Comparison of ENCODE assay signal across 1 cellular context in genomic region chr11:1309498-1310314, GRCh38.
TF ChIP-seq lines count a peak whose summit lies in the region.

Gene TOLLIP (minus strand): TSS chr11:1309632. CDS start chr11:1309498, 134 bp downstream.

TF ChIP-seq in K562, 482 proteins besides CTCF, POLR2A, EP300 and RAD21 (continued from another document and continues in another):
- TF ChIP-seq HINFP (tag; conservative IDR thresholded peaks at IDR 0.05; ENCODE audit: low read depth) (peak; percentile 98), HNRNPH1 (optimal IDR thresholded peaks at IDR 0.05; ENCODE audit: low read depth, low read length) (no peak), POLR3A (IDR thresholded peaks at IDR 0.05; ENCODE audit: borderline replicate concordance, extremely low read depth, insufficient read depth, insufficient read length) (no peak), ZNF143 (CRISPR knock-in tag; IDR thresholded peaks at IDR 0.05) (no peak; the same call in 1 of the 2 replicates), HMG20A (CRISPR knock-in tag; conservative IDR thresholded peaks at IDR 0.05) (no peak), USF2 (CRISPR knock-in tag; IDR thresholded peaks at IDR 0.05) (peak; percentile 66), JUND (IDR thresholded peaks at IDR 0.05; ENCODE audit: borderline replicate concordance, low read depth, low read length) (no peak), JUND (tag; IDR thresholded peaks at IDR 0.05; ENCODE audit: borderline replicate concordance, low read depth, low read length) (peak; percentile 20; the same call in 1 of the 3 replicates), NR1H2 (CRISPR knock-in tag; IDR thresholded peaks at IDR 0.05) (0 out of 2 replicates have a peak, but pooled peaks have one; percentile 7), TARDBP (IDR thresholded peaks at IDR 0.05) (peak; percentile 20; the same call in 1 of the 2 replicates), ARID3B (CRISPR knock-in tag; IDR thresholded peaks at IDR 0.05; ENCODE audit: borderline replicate concordance) (no peak), ELF4 (CRISPR knock-in tag; IDR thresholded peaks at IDR 0.05) (0 out of 2 replicates have a peak, but pooled peaks have one; percentile 32), ZNF511 (CRISPR knock-in tag; IDR thresholded peaks at IDR 0.05) (peak; percentile 84), CEBPG (CRISPR knock-in tag; IDR thresholded peaks at IDR 0.05) (no peak), CEBPG (tag; conservative IDR thresholded peaks at IDR 0.05 in 1 of 2, IDR thresholded peaks at IDR 0.05 in 1 of 2) (no peak), HNRNPK (IDR thresholded peaks at IDR 0.05; ENCODE audit: low read depth, low read length, poor library complexity, severe bottlenecking) (no peak), ZNF655 (CRISPR knock-in tag; IDR thresholded peaks at IDR 0.05) (no peak), EZH2 (IDR thresholded peaks at IDR 0.05; ENCODE audit: borderline replicate concordance, low read depth, low read length) (no peak), HDAC8 (tag; IDR thresholded peaks at IDR 0.05) (peak; percentile 86; the same call in 1 of the 2 replicates), SRSF3 (IDR thresholded peaks at IDR 0.05; ENCODE audit: insufficient read depth, low read length) (no peak), TAF9B (IDR thresholded peaks at IDR 0.05; ENCODE audit: partially characterized antibody) (no peak), PTBP1 (IDR thresholded peaks at IDR 0.05; ENCODE audit: low read depth, low read length) (no peak), YY1 (IDR thresholded peaks at IDR 0.05; ENCODE audit: borderline replicate concordance in 1 of 3, control insufficient read depth in 1 of 3, extremely low read depth in 1 of 3, insufficient read depth in 3 of 3, insufficient read length in 1 of 3, insufficient replicate concordance in 2 of 3, low read depth in 1 of 3, low read length in 2 of 3) (peak; percentile 48 to 90 (median 88)), HDAC1 (IDR thresholded peaks at IDR 0.05) (no peak), ZEB2 (IDR thresholded peaks at IDR 0.05) (no peak), ATF4 (CRISPR knock-in tag; IDR thresholded peaks at IDR 0.05) (no peak), MCM2 (IDR thresholded peaks at IDR 0.05; ENCODE audit: low read depth) (no peak), NFIX (CRISPR knock-in tag; IDR thresholded peaks at IDR 0.05; ENCODE audit: low read depth) (no peak), BRD9 (IDR thresholded peaks at IDR 0.05; ENCODE audit: low read depth, partially characterized antibody) (no peak), CREM (IDR thresholded peaks at IDR 0.05; ENCODE audit: low read depth) (peak; percentile 62)
- TF ChIP-seq, protein P1, sequence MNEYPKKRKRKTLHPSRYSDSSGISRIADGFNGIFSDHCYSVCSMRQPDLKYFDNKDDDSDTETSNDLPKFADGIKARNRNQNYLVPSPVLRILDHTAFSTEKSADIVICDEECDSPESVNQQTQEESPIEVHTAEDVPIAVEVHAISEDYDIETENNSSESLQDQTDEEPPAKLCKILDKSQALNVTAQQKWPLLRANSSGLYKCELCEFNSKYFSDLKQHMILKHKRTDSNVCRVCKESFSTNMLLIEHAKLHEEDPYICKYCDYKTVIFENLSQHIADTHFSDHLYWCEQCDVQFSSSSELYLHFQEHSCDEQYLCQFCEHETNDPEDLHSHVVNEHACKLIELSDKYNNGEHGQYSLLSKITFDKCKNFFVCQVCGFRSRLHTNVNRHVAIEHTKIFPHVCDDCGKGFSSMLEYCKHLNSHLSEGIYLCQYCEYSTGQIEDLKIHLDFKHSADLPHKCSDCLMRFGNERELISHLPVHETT (CRISPR knock-in tag; conservative IDR thresholded peaks at IDR 0.05 in 1 of 2, IDR thresholded peaks at IDR 0.05 in 1 of 2): peak in 1 of 2 experiments; percentile 82; a peak in 1 of 4 replicates
- TF ChIP-seq, protein P2, sequence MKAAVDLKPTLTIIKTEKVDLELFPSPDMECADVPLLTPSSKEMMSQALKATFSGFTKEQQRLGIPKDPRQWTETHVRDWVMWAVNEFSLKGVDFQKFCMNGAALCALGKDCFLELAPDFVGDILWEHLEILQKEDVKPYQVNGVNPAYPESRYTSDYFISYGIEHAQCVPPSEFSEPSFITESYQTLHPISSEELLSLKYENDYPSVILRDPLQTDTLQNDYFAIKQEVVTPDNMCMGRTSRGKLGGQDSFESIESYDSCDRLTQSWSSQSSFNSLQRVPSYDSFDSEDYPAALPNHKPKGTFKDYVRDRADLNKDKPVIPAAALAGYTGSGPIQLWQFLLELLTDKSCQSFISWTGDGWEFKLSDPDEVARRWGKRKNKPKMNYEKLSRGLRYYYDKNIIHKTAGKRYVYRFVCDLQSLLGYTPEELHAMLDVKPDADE (conservative IDR thresholded peaks at IDR 0.05; ENCODE audit: control insufficient read depth, low read depth, low read length): peak; percentile 37; the same call in 1 of the 2 replicates
- TF ChIP-seq, protein P3, sequence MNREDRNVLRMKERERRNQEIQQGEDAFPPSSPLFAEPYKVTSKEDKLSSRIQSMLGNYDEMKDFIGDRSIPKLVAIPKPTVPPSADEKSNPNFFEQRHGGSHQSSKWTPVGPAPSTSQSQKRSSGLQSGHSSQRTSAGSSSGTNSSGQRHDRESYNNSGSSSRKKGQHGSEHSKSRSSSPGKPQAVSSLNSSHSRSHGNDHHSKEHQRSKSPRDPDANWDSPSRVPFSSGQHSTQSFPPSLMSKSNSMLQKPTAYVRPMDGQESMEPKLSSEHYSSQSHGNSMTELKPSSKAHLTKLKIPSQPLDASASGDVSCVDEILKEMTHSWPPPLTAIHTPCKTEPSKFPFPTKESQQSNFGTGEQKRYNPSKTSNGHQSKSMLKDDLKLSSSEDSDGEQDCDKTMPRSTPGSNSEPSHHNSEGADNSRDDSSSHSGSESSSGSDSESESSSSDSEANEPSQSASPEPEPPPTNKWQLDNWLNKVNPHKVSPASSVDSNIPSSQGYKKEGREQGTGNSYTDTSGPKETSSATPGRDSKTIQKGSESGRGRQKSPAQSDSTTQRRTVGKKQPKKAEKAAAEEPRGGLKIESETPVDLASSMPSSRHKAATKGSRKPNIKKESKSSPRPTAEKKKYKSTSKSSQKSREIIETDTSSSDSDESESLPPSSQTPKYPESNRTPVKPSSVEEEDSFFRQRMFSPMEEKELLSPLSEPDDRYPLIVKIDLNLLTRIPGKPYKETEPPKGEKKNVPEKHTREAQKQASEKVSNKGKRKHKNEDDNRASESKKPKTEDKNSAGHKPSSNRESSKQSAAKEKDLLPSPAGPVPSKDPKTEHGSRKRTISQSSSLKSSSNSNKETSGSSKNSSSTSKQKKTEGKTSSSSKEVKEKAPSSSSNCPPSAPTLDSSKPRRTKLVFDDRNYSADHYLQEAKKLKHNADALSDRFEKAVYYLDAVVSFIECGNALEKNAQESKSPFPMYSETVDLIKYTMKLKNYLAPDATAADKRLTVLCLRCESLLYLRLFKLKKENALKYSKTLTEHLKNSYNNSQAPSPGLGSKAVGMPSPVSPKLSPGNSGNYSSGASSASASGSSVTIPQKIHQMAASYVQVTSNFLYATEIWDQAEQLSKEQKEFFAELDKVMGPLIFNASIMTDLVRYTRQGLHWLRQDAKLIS (CRISPR knock-in tag; IDR thresholded peaks at IDR 0.05): no peak; the same call in 1 of the 2 replicates
- TF ChIP-seq, protein P4, sequence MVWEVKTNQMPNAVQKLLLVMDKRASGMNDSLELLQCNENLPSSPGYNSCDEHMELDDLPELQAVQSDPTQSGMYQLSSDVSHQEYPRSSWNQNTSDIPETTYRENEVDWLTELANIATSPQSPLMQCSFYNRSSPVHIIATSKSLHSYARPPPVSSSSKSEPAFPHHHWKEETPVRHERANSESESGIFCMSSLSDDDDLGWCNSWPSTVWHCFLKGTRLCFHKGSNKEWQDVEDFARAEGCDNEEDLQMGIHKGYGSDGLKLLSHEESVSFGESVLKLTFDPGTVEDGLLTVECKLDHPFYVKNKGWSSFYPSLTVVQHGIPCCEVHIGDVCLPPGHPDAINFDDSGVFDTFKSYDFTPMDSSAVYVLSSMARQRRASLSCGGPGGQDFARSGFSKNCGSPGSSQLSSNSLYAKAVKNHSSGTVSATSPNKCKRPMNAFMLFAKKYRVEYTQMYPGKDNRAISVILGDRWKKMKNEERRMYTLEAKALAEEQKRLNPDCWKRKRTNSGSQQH (CRISPR knock-in tag; IDR thresholded peaks at IDR 0.05): peak; percentile 71; the same call in 1 of the 2 replicates
- TF ChIP-seq, protein P5, sequence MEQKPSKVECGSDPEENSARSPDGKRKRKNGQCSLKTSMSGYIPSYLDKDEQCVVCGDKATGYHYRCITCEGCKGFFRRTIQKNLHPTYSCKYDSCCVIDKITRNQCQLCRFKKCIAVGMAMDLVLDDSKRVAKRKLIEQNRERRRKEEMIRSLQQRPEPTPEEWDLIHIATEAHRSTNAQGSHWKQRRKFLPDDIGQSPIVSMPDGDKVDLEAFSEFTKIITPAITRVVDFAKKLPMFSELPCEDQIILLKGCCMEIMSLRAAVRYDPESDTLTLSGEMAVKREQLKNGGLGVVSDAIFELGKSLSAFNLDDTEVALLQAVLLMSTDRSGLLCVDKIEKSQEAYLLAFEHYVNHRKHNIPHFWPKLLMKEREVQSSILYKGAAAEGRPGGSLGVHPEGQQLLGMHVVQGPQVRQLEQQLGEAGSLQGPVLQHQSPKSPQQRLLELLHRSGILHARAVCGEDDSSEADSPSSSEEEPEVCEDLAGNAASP (IDR thresholded peaks at IDR 0.05): no peak
